ENCODE assay signal across 1 cellular context in genomic region chr11:57641426-57641825, GRCh38.
TF ChIP-seq lines count a peak whose summit lies in the region.

No MANE protein-coding gene starts in this region.

TF ChIP-seq in GM23338, 12 proteins besides CTCF, POLR2A, EP300 and RAD21 (continued from another document):
- no peak for TF ChIP-seq ZNF462 (CRISPR knock-in tag; IDR thresholded peaks at IDR 0.05)
- TF ChIP-seq NANOG (IDR thresholded peaks at IDR 0.05; ENCODE audit: borderline replicate concordance) = no peak
- TF ChIP-seq EZH2 (IDR thresholded peaks at IDR 0.05; ENCODE audit: low read depth, unreplicated experiment) = no peak
- no peak for TF ChIP-seq ZNF331 (CRISPR knock-in tag; IDR thresholded peaks at IDR 0.05; ENCODE audit: low read depth)
- TF ChIP-seq ZNF114 (CRISPR knock-in tag; IDR thresholded peaks at IDR 0.05) = no peak
- TF ChIP-seq POLR2AphosphoS5 (IDR thresholded peaks at IDR 0.05; ENCODE audit: low read depth) = no peak
- no peak for TF ChIP-seq JUNB (IDR thresholded peaks at IDR 0.05; ENCODE audit: unreplicated experiment)
- TF ChIP-seq EZH2phosphoT487 (IDR thresholded peaks at IDR 0.05; ENCODE audit: unreplicated experiment) = no peak
TF ChIP-seq in GM23338: peak in this region for 0.
